10 cellular contexts compared by ENCODE assay signal in the genomic region with DNA sequence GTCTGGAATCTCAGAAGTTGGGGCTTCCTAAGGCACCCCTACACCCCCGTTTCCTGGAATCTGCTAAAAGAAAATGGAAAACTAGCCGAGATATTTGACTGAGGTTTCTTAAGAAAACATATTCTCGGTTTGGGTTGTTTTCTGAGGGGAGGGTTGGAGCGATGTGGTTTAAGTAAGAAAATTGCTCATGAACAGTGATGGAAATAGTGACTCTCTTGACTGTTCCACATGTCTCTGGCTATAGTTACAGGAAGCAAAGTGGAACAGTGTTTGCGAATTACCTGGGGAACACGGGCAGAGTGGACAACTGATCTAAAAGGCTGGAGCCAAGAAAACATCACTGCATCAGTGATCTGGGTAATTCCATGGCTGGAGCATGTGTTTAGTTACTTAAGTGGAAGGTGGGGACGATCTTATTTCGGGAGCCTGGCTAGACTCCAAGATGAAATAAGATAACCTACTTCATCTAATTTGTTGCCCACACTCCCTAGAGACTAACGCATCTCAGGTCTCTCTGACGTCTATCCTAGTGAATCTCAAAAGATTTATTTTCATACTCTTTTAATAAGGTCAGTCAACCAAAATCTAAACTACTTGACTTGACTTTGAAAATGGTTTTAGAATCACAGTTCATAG.
A peak's percentile ranks its signal among the peaks of the same experiment; 100 is the strongest.
DNase-seq lines count a peak whose midpoint lies in the region; ATAC-seq and TF ChIP-seq lines count a peak whose summit lies in the region.
"Had no signal": no experiment of that assay in that cellular context is flagged by ENCODE, and none has a peak within 500 bp of the region (broad histone marks: within the 10 kb centered on the region; RNA-seq: fewer than 3 reads in every experiment).

No MANE protein-coding gene starts in this region.

- intact Hi-C loops in tibial artery (cut with DNase I; ENCODE audit: low total_unique reads) = no loop called here

- H3K9me3 ChIP-seq in tibial artery = no peaks in the 10 kb centered on the region

- H3K36me3 Mint-ChIP-seq in activated naive CD4-positive, alpha-beta T cell treated with anti-CD3 and anti-CD28 coated beads, Interleukin-2, amount 50 U/mL, for 24 hours = no peaks in the 10 kb centered on the region
- no peaks in the 10 kb centered on the region for H3K36me3 Mint-ChIP-seq in T-helper 2 cell treated with Interferon-gamma antibody and Interleukin-4, amounts not matched to agents 5 μg/mL and 100 μg/mL, for 36 hours (ENCODE audit: low read depth)
- H3K36me3 Mint-ChIP-seq in activated CD8-positive, alpha-beta memory T cell treated with anti-CD3 and anti-CD28 coated beads, Interleukin-2, amount 10 ng/mL, durations not matched to agents 7 days and 5 days = no peaks in the 10 kb centered on the region

- no peaks in the 10 kb centered on the region for H3K27me3 Mint-ChIP-seq in activated naive CD4-positive, alpha-beta T cell treated with anti-CD3 and anti-CD28 coated beads, Interleukin-2, amount 50 U/mL, for 24 hours
- no peaks in the 10 kb centered on the region for H3K27me3 Mint-ChIP-seq in T-helper 2 cell treated with Interferon-gamma antibody and Interleukin-4, amounts not matched to agents 5 μg/mL and 100 μg/mL, for 36 hours (ENCODE audit: low read depth)
- no peaks in the 10 kb centered on the region for H3K27me3 Mint-ChIP-seq in activated CD8-positive, alpha-beta memory T cell treated with anti-CD3 and anti-CD28 coated beads, Interleukin-2, amount 10 ng/mL, durations not matched to agents 7 days and 5 days

- peak overlapping the region; percentile 23 for H3K4me3 Mint-ChIP-seq in activated naive CD4-positive, alpha-beta T cell treated with anti-CD3 and anti-CD28 coated beads, Interleukin-2, amount 50 U/mL, for 24 hours
- no peak overlapping the region for H3K4me3 Mint-ChIP-seq in T-helper 2 cell treated with Interferon-gamma antibody and Interleukin-4, amounts not matched to agents 5 μg/mL and 100 μg/mL, for 36 hours
- H3K4me3 Mint-ChIP-seq in activated CD8-positive, alpha-beta memory T cell treated with anti-CD3 and anti-CD28 coated beads, Interleukin-2, amount 10 ng/mL, durations not matched to agents 7 days and 5 days = no peak overlapping the region

- no peak for DNase-seq in activated naive CD4-positive, alpha-beta T cell treated with anti-CD3 and anti-CD28 coated beads, Interleukin-2, amount 50 U/mL, for 16 hours
- DNase-seq in T-helper 2 cell treated with Interferon-gamma antibody and Interleukin-4, amounts not matched to agents 5 μg/mL and 100 μg/mL, for 36 hours (ENCODE audit: low spot score) = peak; percentile 21
- DNase-seq in glomerular visceral epithelial cell (ENCODE audit: extremely low spot score) (peak; percentile 93), tibial artery (no peak), MV-4-11 (lab: John Stamatoyannopoulos, UW) (no peak), caudate nucleus (lab: John Stamatoyannopoulos, UW) (no peak)
- DNase-seq in activated CD8-positive, alpha-beta memory T cell treated with anti-CD3 and anti-CD28 coated beads, Interleukin-2, amount 10 ng/mL, durations not matched to agents 7 days and 5 days = no peak
- DNase-seq: NCI-H187 treated with DMSO at 0.1 percent for 48 hours, SIG-M5 had no signal

- no peaks in the 10 kb centered on the region for H3K9me3 Mint-ChIP-seq in activated naive CD4-positive, alpha-beta T cell treated with anti-CD3 and anti-CD28 coated beads, Interleukin-2, amount 50 U/mL, for 24 hours
- H3K9me3 Mint-ChIP-seq in T-helper 2 cell treated with Interferon-gamma antibody and Interleukin-4, amounts not matched to agents 5 μg/mL and 100 μg/mL, for 36 hours = no peaks in the 10 kb centered on the region
- H3K9me3 Mint-ChIP-seq in activated CD8-positive, alpha-beta memory T cell treated with anti-CD3 and anti-CD28 coated beads, Interleukin-2, amount 10 ng/mL, durations not matched to agents 7 days and 5 days (ENCODE audit: low read depth) = no peaks in the 10 kb centered on the region

- H3K27ac ChIP-seq in tibial artery (peak overlapping the region; percentile 68 to 71), caudate nucleus (ENCODE audit: low read depth, low read length) (no peak overlapping the region)

- no peak for TF ChIP-seq CTCF in tibial artery (IDR thresholded peaks at IDR 0.05)

- CTCF ChIA-PET in activated CD8-positive, alpha-beta memory T cell treated with anti-CD3 and anti-CD28 coated beads, Interleukin-2, amount 10 ng/mL, durations not matched to agents 7 days and 5 days (lab: Charles Lee) = no interaction called here

- no peaks in the 10 kb centered on the region for H3K27me3 ChIP-seq in tibial artery

- peak overlapping the region; percentile 82 for H3K27ac Mint-ChIP-seq in activated naive CD4-positive, alpha-beta T cell treated with anti-CD3 and anti-CD28 coated beads, Interleukin-2, amount 50 U/mL, for 24 hours
- H3K27ac Mint-ChIP-seq in T-helper 2 cell treated with Interferon-gamma antibody and Interleukin-4, amounts not matched to agents 5 μg/mL and 100 μg/mL, for 36 hours = no peak overlapping the region
- no peak overlapping the region for H3K27ac Mint-ChIP-seq in activated CD8-positive, alpha-beta memory T cell treated with anti-CD3 and anti-CD28 coated beads, Interleukin-2, amount 10 ng/mL, durations not matched to agents 7 days and 5 days

- H3K36me3 ChIP-seq in tibial artery = no peaks in the 10 kb centered on the region

- H3K4me3 ChIP-seq in tibial artery = no peak overlapping the region

- no peak for ATAC-seq in activated CD8-positive, alpha-beta memory T cell treated with anti-CD3 and anti-CD28 coated beads, Interleukin-2, amount 10 ng/mL, durations not matched to agents 7 days and 5 days

- H3K4me1 Mint-ChIP-seq in activated naive CD4-positive, alpha-beta T cell treated with anti-CD3 and anti-CD28 coated beads, Interleukin-2, amount 50 U/mL, for 24 hours = peaks cover 38% of the 10 kb centered on the region
- peaks cover 5% of the 10 kb centered on the region for H3K4me1 Mint-ChIP-seq in T-helper 2 cell treated with Interferon-gamma antibody and Interleukin-4, amounts not matched to agents 5 μg/mL and 100 μg/mL, for 36 hours (ENCODE audit: low read depth)
- no peaks in the 10 kb centered on the region for H3K4me1 Mint-ChIP-seq in activated CD8-positive, alpha-beta memory T cell treated with anti-CD3 and anti-CD28 coated beads, Interleukin-2, amount 10 ng/mL, durations not matched to agents 7 days and 5 days

- peaks cover 0 to 64% (median 33%) of the 10 kb centered on the region in 4 donors for H3K4me1 ChIP-seq in tibial artery

Comparison
In these comparisons a context has a peak if more than half of its experiments do, and no peak if none do; other contexts are left out.
1. DNase-seq: peak in T-helper 2 cell treated with Interferon-gamma antibody and Interleukin-4, amounts not matched to agents 5 μg/mL and 100 μg/mL, for 36 hours (single experiment) and glomerular visceral epithelial cell (single experiment); none in activated naive CD4-positive, alpha-beta T cell treated with anti-CD3 and anti-CD28 coated beads, Interleukin-2, amount 50 U/mL, for 16 hours (single experiment), tibial artery (0 of 2), activated CD8-positive, alpha-beta memory T cell treated with anti-CD3 and anti-CD28 coated beads, Interleukin-2, amount 10 ng/mL, durations not matched to agents 7 days and 5 days (single experiment), MV-4-11 (single experiment) and caudate nucleus (0 of 61).